Comparison of ENCODE assay signal across 17 cellular contexts in the genomic region with DNA sequence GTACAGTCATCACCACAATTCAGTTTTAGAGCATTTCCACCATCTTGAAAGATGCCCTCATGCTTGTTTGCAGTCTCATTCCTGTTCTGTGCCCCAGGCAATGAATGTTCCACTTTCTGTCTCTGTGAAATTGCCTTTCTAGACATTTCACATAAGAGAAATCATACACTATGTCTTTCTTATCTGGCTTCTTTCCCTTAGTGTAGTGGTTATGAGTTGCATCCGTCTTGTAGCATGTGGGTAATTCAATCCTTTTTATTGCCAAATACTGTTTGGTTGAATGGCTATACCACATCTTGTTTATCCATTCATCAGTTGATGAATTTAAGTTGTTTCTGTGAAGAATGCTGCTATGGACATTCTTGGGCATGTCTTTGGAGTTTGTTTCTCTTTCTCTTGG.
A peak's percentile ranks its signal among the peaks of the same experiment; 100 is the strongest.
DNase-seq lines count a peak whose midpoint lies in the region; ATAC-seq, FAIRE-seq and TF ChIP-seq lines count a peak whose summit lies in the region.
"Had no signal": no experiment of that assay in that cellular context is flagged by ENCODE, and none has a peak within 500 bp of the region (broad histone marks: within the 10 kb centered on the region; RNA-seq: fewer than 3 reads in every experiment).

No MANE protein-coding gene starts in this region.

- no peak for FAIRE-seq in H54 (lab: Jason Lieb, UNC)
- FAIRE-seq: urothelium cell line had no signal

- WGBS in mesenchymal stem cell: no CpG with 5 or more reads among the region's 1 CpG

- H3K14ac ChIP-seq in mesenchymal stem cell (ENCODE audit: low read length in 2 of 2): no peak overlapping the region

- no peak for TF ChIP-seq POLR2A in H54 (IDR thresholded peaks at IDR 0.05; ENCODE audit: low read depth, low read length)

- H3K4me3 Mint-ChIP-seq in effector memory CD8-positive, alpha-beta T cell: no peak overlapping the region
- H3K4me3 Mint-ChIP-seq: activated CD8-positive, alpha-beta T cell treated with anti-CD3 and anti-CD28 coated beads for 36 hours; dendritic cell treated with granulocyte-macrophage colony-stimulating factor and Interleukin-4, amounts not matched to agents 40 ng/mL and 50 ng/mL, for 4 days; naive B cell had no signal

- H4K8ac ChIP-seq in mesenchymal stem cell (ENCODE audit: low read length): no peak overlapping the region

- H3K18ac ChIP-seq in mesenchymal stem cell (ENCODE audit: low read depth in 1 of 2, low read length in 2 of 2): no peak overlapping the region

- no peaks in the 10 kb centered on the region for H3K27me3 ChIP-seq in BJ (ENCODE audit: control insufficient read depth, insufficient read depth, low read length)
- H3K27me3 ChIP-seq in mesenchymal stem cell (ENCODE audit: control insufficient read depth in 1 of 2, insufficient read depth in 1 of 2, low read length in 2 of 2): no peaks in the 10 kb centered on the region
- no peaks in the 10 kb centered on the region for H3K27me3 ChIP-seq in lower lobe of right lung (ENCODE audit: low read depth)

- peak overlapping the region; percentile 7 to 12 for H3K27ac Mint-ChIP-seq in effector memory CD8-positive, alpha-beta T cell
- H3K27ac Mint-ChIP-seq: activated CD8-positive, alpha-beta T cell treated with anti-CD3 and anti-CD28 coated beads for 36 hours had no signal

- peaks cover 40% of the 10 kb centered on the region for H3K79me1 ChIP-seq in mesenchymal stem cell (replicated peaks; ENCODE audit: low read length, poor library complexity, severe bottlenecking)

- H3K23ac ChIP-seq in mesenchymal stem cell (ENCODE audit: low read length in 2 of 2): no peak overlapping the region

- no peak overlapping the region for H3K9ac ChIP-seq in mesenchymal stem cell (ENCODE audit: low read length)

- H3K4me3 ChIP-seq in BJ (ENCODE audit: low read depth, low read length): no peak overlapping the region
- H3K4me3 ChIP-seq in mesenchymal stem cell (ENCODE audit: insufficient read depth in 1 of 2, low read depth in 1 of 2, low read length in 2 of 2): no peak overlapping the region
- H3K4me3 ChIP-seq in lower lobe of right lung: no peak overlapping the region
- H3K4me3 ChIP-seq: SK-N-MC had no signal

- H4K91ac ChIP-seq in mesenchymal stem cell (ENCODE audit: low read length): no peak overlapping the region

- CTCF ChIA-PET in BJ (lab: Yijun Ruan, JAX): no interaction called here

- peaks cover 26 to 50% of the 10 kb centered on the region in 2 donors for H3K4me1 Mint-ChIP-seq in effector memory CD8-positive, alpha-beta T cell (ENCODE audit: low read depth in 2 of 2)

- no peaks in the 10 kb centered on the region for H3K36me3 ChIP-seq in BJ (ENCODE audit: control insufficient read depth, insufficient read depth, low read length)
- H3K36me3 ChIP-seq in mesenchymal stem cell (ENCODE audit: control insufficient read depth in 1 of 2, insufficient read depth in 2 of 2, low read depth in 1 of 2, low read length in 2 of 2): peaks cover 0 to 9% of the 10 kb centered on the region in 2 experiments
- H3K36me3 ChIP-seq in lower lobe of right lung: peaks cover 5% of the 10 kb centered on the region

- H3K4ac ChIP-seq in mesenchymal stem cell (ENCODE audit: low read depth in 1 of 2, low read length in 2 of 2): no peak overlapping the region

- ATAC-seq in effector memory CD8-positive, alpha-beta T cell (replicated peaks): no peak
- no peak for ATAC-seq in lower lobe of right lung
- ATAC-seq: activated CD8-positive, alpha-beta T cell treated with anti-CD3 and anti-CD28 coated beads for 36 hours had no signal

- H2AFZ ChIP-seq in mesenchymal stem cell (ENCODE audit: low read depth, low read length): no peak overlapping the region

- no peak overlapping the region for H2BK5ac ChIP-seq in mesenchymal stem cell (ENCODE audit: low read depth, low read length, poor library complexity, severe bottlenecking)

- H2BK120ac ChIP-seq in mesenchymal stem cell (ENCODE audit: low read depth, low read length): no peak overlapping the region

- no peak overlapping the region for H3K4me2 ChIP-seq in mesenchymal stem cell (ENCODE audit: low read length, poor library complexity, severe bottlenecking)

- no peak overlapping the region for H2AK5ac ChIP-seq in mesenchymal stem cell (ENCODE audit: low read length, severe bottlenecking)

- POLR2A ChIA-PET in BJ (lab: Charles Lee): no interaction called here

- H3K27me3 Mint-ChIP-seq in effector memory CD8-positive, alpha-beta T cell: no peaks in the 10 kb centered on the region
- H3K27me3 Mint-ChIP-seq: activated CD8-positive, alpha-beta T cell treated with anti-CD3 and anti-CD28 coated beads for 36 hours; dendritic cell treated with granulocyte-macrophage colony-stimulating factor and Interleukin-4, amounts not matched to agents 40 ng/mL and 50 ng/mL, for 4 days; naive B cell had no signal

- no peak overlapping the region for H2BK15ac ChIP-seq in mesenchymal stem cell (ENCODE audit: low read depth, poor library complexity, severe bottlenecking)

- H3K36me3 Mint-ChIP-seq in effector memory CD8-positive, alpha-beta T cell (ENCODE audit: insufficient read depth): no peaks in the 10 kb centered on the region
- H3K36me3 Mint-ChIP-seq: naive B cell had no signal

- DNase-seq in BJ (ENCODE audit: low read depth) (peak; percentile 39), OCI-M1 (lab: John Stamatoyannopoulos, UW) (peak; percentile 20), mesenchymal stem cell (peak; percentile 62), lower lobe of right lung (no peak), H54 (ENCODE audit: insufficient read length, low spot score) (no peak), cerebellum (ENCODE audit: low spot score) (no peak)
- DNase-seq in effector memory CD8-positive, alpha-beta T cell: no peak
- no peak for DNase-seq in activated CD8-positive, alpha-beta memory T cell treated with anti-CD3 and anti-CD28 coated beads, Interleukin-2, amount 50 U/mL, for 4 hours
- DNase-seq: activated CD8-positive, alpha-beta T cell treated with anti-CD3 and anti-CD28 coated beads for 36 hours; GF-D8; Kasumi-1; naive B cell; NCI-H1436 treated with DMSO at 0.1 percent for 48 hours; stimulated activated naive CD4-positive, alpha-beta T cell treated with Interleukin-2 at 50 U/mL for 16 hours had no signal

- intact Hi-C loops in lower lobe of right lung (cut with DNase I): no loop called here

- H3K9me3 ChIP-seq in mesenchymal stem cell (ENCODE audit: control insufficient read depth, low read length) (no peaks in the 10 kb centered on the region), lower lobe of right lung (no peaks in the 10 kb centered on the region)

- H3K9me3 Mint-ChIP-seq in effector memory CD8-positive, alpha-beta T cell: no peaks in the 10 kb centered on the region
- H3K9me3 Mint-ChIP-seq: activated CD8-positive, alpha-beta T cell treated with anti-CD3 and anti-CD28 coated beads for 36 hours; dendritic cell treated with granulocyte-macrophage colony-stimulating factor and Interleukin-4, amounts not matched to agents 40 ng/mL and 50 ng/mL, for 4 days; naive B cell had no signal

- H3K27ac ChIP-seq in mesenchymal stem cell (ENCODE audit: low read length, poor library complexity, severe bottlenecking) (no peak overlapping the region), lower lobe of right lung (no peak overlapping the region)
- H3K27ac ChIP-seq: SK-N-MC had no signal

- peaks cover 29% of the 10 kb centered on the region for H3K4me1 ChIP-seq in mesenchymal stem cell (ENCODE audit: control insufficient read depth, insufficient read depth, low read depth, low read length)
- H3K4me1 ChIP-seq in lower lobe of right lung: peaks cover 21% of the 10 kb centered on the region

- TF ChIP-seq CTCF in BJ (IDR thresholded peaks at IDR 0.05; ENCODE audit: insufficient read depth, low read depth, low read length): no peak
- TF ChIP-seq CTCF in lower lobe of right lung (IDR thresholded peaks at IDR 0.05): no peak

- no peak overlapping the region for H2BK12ac ChIP-seq in mesenchymal stem cell (ENCODE audit: low read length in 2 of 2)

Comparison
In these comparisons a context has a peak if more than half of its experiments do, and no peak if none do; other contexts are left out.
1. DNase-seq: peak in BJ (single experiment), OCI-M1 (single experiment) and mesenchymal stem cell (single experiment); none in effector memory CD8-positive, alpha-beta T cell (0 of 3), lower lobe of right lung (single experiment), activated CD8-positive, alpha-beta memory T cell treated with anti-CD3 and anti-CD28 coated beads, Interleukin-2, amount 50 U/mL, for 4 hours (single experiment), H54 (single experiment) and cerebellum (single experiment).